In the genomic region with DNA sequence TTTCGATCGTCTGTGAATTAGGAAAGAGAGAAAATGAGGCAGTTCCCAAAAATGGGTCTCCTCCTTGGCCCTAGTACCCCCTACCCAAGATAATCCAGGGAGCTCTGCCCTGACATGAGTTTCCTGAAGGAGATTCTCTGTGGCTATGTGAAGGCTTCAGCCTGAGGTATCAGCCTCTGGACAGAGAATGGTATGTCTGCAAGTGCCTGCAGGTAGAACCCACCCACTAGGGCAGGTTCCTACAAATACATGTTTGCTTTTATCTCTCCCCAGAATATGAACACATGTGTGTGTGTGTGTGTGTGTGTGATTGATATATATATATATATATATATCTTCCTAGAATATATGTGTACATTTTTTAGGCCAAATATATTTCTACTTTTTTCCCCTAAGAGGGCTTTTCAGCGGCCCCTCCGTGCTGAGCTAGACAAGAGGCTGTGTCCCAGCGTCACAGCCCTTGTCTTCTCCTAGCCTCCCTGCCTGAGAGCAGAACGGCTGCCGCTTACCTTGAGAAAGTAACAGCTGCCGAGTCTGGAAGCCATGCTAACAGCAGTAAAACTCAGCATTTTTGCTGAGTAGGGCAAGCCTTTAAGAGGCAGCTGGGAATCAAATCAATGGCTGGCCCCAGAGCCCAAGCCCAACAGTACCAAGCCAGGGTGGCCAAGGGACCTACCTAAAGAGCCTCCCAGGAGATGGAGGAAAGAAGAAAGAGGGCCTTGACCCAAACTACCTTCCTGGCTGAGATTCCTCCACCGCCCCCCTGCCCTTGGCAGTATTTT, we compare ENCODE assay signal across 16 cellular contexts.
A peak's percentile ranks its signal among the peaks of the same experiment; 100 is the strongest.
DNase-seq lines count a peak whose midpoint lies in the region; ATAC-seq and TF ChIP-seq lines count a peak whose summit lies in the region.
"Had no signal": no experiment of that assay in that cellular context is flagged by ENCODE, and none has a peak within 500 bp of the region (broad histone marks: within the 10 kb centered on the region; RNA-seq: fewer than 3 reads in every experiment).

No MANE protein-coding gene starts in this region.

- H3K36me3 Mint-ChIP-seq in nephron progenitor cell (ENCODE audit: low read depth): no peaks in the 10 kb centered on the region
- H3K36me3 Mint-ChIP-seq in activated naive CD4-positive, alpha-beta T cell treated with anti-CD3 and anti-CD28 coated beads, Interleukin-2, amount 10 ng/mL, durations not matched to agents 7 days and 5 days: no peaks in the 10 kb centered on the region

- peaks cover 47% of the 10 kb centered on the region for H3K4me1 Mint-ChIP-seq in nephron progenitor cell
- peaks cover 2% of the 10 kb centered on the region for H3K4me1 Mint-ChIP-seq in activated naive CD4-positive, alpha-beta T cell treated with anti-CD3 and anti-CD28 coated beads, Interleukin-2, amount 10 ng/mL, durations not matched to agents 7 days and 5 days

- H3K9me3 Mint-ChIP-seq in nephron progenitor cell: no peaks in the 10 kb centered on the region
- peaks cover 3% of the 10 kb centered on the region for H3K9me3 Mint-ChIP-seq in activated naive CD4-positive, alpha-beta T cell treated with anti-CD3 and anti-CD28 coated beads, Interleukin-2, amount 10 ng/mL, durations not matched to agents 7 days and 5 days

- peak overlapping the region; percentile 95 for H3K4me3 Mint-ChIP-seq in nephron progenitor cell
- H3K4me3 Mint-ChIP-seq in activated naive CD4-positive, alpha-beta T cell treated with anti-CD3 and anti-CD28 coated beads, Interleukin-2, amount 10 ng/mL, durations not matched to agents 7 days and 5 days: no peak overlapping the region
- H3K4me3 Mint-ChIP-seq: activated naive CD8-positive, alpha-beta T cell treated with anti-CD3 and anti-CD28 coated beads, Interleukin-2, amount 10 ng/mL, durations not matched to agents 7 days and 5 days had no signal

- DNase-seq in NCI-H748 (lab: John Stamatoyannopoulos, UW; ENCODE audit: unreplicated experiment) (peak; percentile 73), nephron progenitor cell (no peak), NCI-H146 treated with DMSO at 0.1 percent for 48 hours (lab: John Stamatoyannopoulos, UW; ENCODE audit: unreplicated experiment) (no peak)
- DNase-seq in activated naive CD4-positive, alpha-beta T cell treated with anti-CD3 and anti-CD28 coated beads, Interleukin-2, amount 10 ng/mL, durations not matched to agents 7 days and 5 days: no peak
- DNase-seq: activated naive CD8-positive, alpha-beta T cell treated with anti-CD3 and anti-CD28 coated beads, Interleukin-2, amount 10 ng/mL, durations not matched to agents 7 days and 5 days; effector CD4-positive, alpha-beta T cell; kidney glomerular epithelial cell; mucosa of descending colon; NCI-H2081; occipital lobe; stimulated activated CD4-positive, alpha-beta T cell treated with anti-CD3 and anti-CD28 coated beads, Interleukin-2, amount 100 ng/mL, for 48 hours; T-helper 1 cell had no signal

- no peak for TF ChIP-seq CTCF in nephron progenitor cell (IDR thresholded peaks at IDR 0.05)

- peaks cover 10% of the 10 kb centered on the region for H3K4me1 ChIP-seq in ES-I3 (ENCODE audit: insufficient read depth, low read length)

- ATAC-seq in HG02623 (IDR thresholded peaks at IDR 0.05; ENCODE audit: unreplicated experiment): no peak
- no peak for ATAC-seq in GM18511 (IDR thresholded peaks at IDR 0.05; ENCODE audit: unreplicated experiment)
- ATAC-seq: mucosa of descending colon had no signal

- H3K9me3 ChIP-seq in ES-I3 (ENCODE audit: control insufficient read depth, insufficient read depth, low read length): no peaks in the 10 kb centered on the region
- H3K9me3 ChIP-seq: mucosa of descending colon had no signal

- H3K36me3 ChIP-seq in ES-I3 (ENCODE audit: insufficient read depth, low read length): no peaks in the 10 kb centered on the region

- peak overlapping the region; percentile 77; the same call in 1 of the 2 replicates for H3K9ac ChIP-seq in ES-I3 (ENCODE audit: low read depth, low read length)

- no peak overlapping the region for H3K27ac Mint-ChIP-seq in nephron progenitor cell
- H3K27ac Mint-ChIP-seq in activated naive CD4-positive, alpha-beta T cell treated with anti-CD3 and anti-CD28 coated beads, Interleukin-2, amount 10 ng/mL, durations not matched to agents 7 days and 5 days: no peak overlapping the region
- H3K27ac Mint-ChIP-seq: activated naive CD8-positive, alpha-beta T cell treated with anti-CD3 and anti-CD28 coated beads, Interleukin-2, amount 10 ng/mL, durations not matched to agents 7 days and 5 days had no signal

- peak overlapping the region; percentile 55 for H3K27ac ChIP-seq in cingulate gyrus (ENCODE audit: low read depth, low read length)

- peaks cover 65% of the 10 kb centered on the region for H3K27me3 Mint-ChIP-seq in nephron progenitor cell (ENCODE audit: low read depth, poor library complexity)
- H3K27me3 Mint-ChIP-seq in activated naive CD4-positive, alpha-beta T cell treated with anti-CD3 and anti-CD28 coated beads, Interleukin-2, amount 10 ng/mL, durations not matched to agents 7 days and 5 days: peaks cover 37% of the 10 kb centered on the region

- CTCF ChIA-PET in activated naive CD4-positive, alpha-beta T cell treated with anti-CD3 and anti-CD28 coated beads, Interleukin-2, amount 10 ng/mL, durations not matched to agents 7 days and 5 days (lab: Charles Lee): no interaction called here
